ENCODE assay signal across 21 cellular contexts in the genomic region with DNA sequence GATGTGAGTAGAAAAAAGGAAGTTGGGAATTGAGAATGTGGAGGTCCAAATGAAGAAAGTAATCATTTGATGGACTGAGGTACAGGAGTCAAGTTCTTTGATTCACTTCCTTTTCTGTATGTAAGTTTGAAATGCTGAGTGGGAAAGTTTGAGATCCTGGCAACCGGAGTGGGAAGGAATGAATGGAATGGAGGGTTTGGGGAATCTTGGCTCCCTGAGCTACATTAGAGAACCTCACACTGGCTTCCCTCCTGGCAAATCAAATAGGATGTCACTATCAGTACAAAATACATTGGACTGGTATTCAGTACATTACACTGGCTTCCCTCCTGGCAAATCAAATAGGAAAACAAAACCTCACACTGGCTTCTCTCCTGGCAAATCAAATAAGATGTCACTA. TPM values are rescaled to one million over a fixed set of nuclear protein-coding genes. Genes with fewer than 3 reads are reported as not detected.
DNase-seq lines count a peak whose midpoint lies in the region; ATAC-seq and TF ChIP-seq lines count a peak whose summit lies in the region.
"Had no signal": no experiment of that assay in that cellular context is flagged by ENCODE, and none has a peak within 500 bp of the region (broad histone marks: within the 10 kb centered on the region; RNA-seq: fewer than 3 reads in every experiment).

No MANE protein-coding gene starts in this region.

- no peak overlapping the region for H2BK5ac ChIP-seq in IMR-90 (ENCODE audit: low read depth, low read length, poor library complexity, severe bottlenecking)

- no peak overlapping the region for H3K56ac ChIP-seq in IMR-90 (ENCODE audit: extremely low read depth, insufficient read depth, low read length)

- no peak overlapping the region for H3K14ac ChIP-seq in IMR-90 (replicated peaks; ENCODE audit: low read depth, low read length)

- H2AFZ ChIP-seq in IMR-90 (replicated peaks; ENCODE audit: low read length, poor library complexity) = no peak overlapping the region

- no peaks in the 10 kb centered on the region for H3K79me1 ChIP-seq in IMR-90 (ENCODE audit: low read depth in 1 of 2, low read length in 2 of 2)

- in situ Hi-C loops in IMR-90 (cut with MboI; ENCODE audit: low sequenced_read_pairs) = no loop called here

- no peak for TF ChIP-seq RAD21 in IMR-90 (IDR thresholded peaks at IDR 0.05; ENCODE audit: low read length)

- intact Hi-C loops in IMR-90 (cut with micrococcal nuclease) = no loop called here

- dilution Hi-C loops in IMR-90 (cut with HindIII; ENCODE audit: low sequenced_read_pairs, unreplicated experiment) = no loop called here

- no TSS peak for BruUV-seq in IMR-90 (replicated peaks; lab: Mats Ljungman, UMichigan)

- TF ChIP-seq CTCF in AG10803 (conservative IDR thresholded peaks at IDR 0.05; ENCODE audit: low read length) (no peak), IMR-90 (conservative IDR thresholded peaks at IDR 0.05; ENCODE audit: low read depth, low read length) (no peak)

- H2BK20ac ChIP-seq in IMR-90 (ENCODE audit: low read depth, low read length) = no peak overlapping the region

- no peak overlapping the region for H3K27ac ChIP-seq in IMR-90 (ENCODE audit: insufficient read depth, low read length)
- H3K27ac ChIP-seq: BLaER1, SK-N-MC had no signal

- H3K36me3 ChIP-seq in IMR-90 (ENCODE audit: control insufficient read depth, insufficient read depth, low read length) (no peaks in the 10 kb centered on the region), H7 (replicated peaks; ENCODE audit: control insufficient read depth, insufficient read depth, low read length) (no peaks in the 10 kb centered on the region)
- H3K36me3 ChIP-seq: BLaER1 had no signal

- no peak overlapping the region for H2BK15ac ChIP-seq in IMR-90 (ENCODE audit: low read depth, low read length)

- POLR2A ChIA-PET in IMR-90 (lab: Charles Lee; ENCODE audit: unreplicated experiment) = no interaction called here

- H3K4me3 ChIP-seq in AG10803 (ENCODE audit: low read length) = no peak overlapping the region
- H3K4me3 ChIP-seq in IMR-90 (ENCODE audit: insufficient read depth, low read depth, low read length) = no peak overlapping the region
- no peak overlapping the region for H3K4me3 ChIP-seq in H7 (ENCODE audit: insufficient read depth, low read depth, low read length)
- H3K4me3 ChIP-seq: BLaER1, SK-N-MC had no signal

- H3K27me3 ChIP-seq in IMR-90 (ENCODE audit: control insufficient read depth, insufficient read depth, low read length) = no peaks in the 10 kb centered on the region; the same call in 1 of the 2 replicates
- no peaks in the 10 kb centered on the region for H3K27me3 ChIP-seq in H7 (ENCODE audit: control insufficient read depth, insufficient read depth, low read length)
- H3K27me3 ChIP-seq: BLaER1 had no signal

- H3K4me2 ChIP-seq in IMR-90 (ENCODE audit: low read depth, low read length) = no peak overlapping the region

- no peaks in the 10 kb centered on the region for H4K20me1 ChIP-seq in IMR-90 (ENCODE audit: insufficient read depth, low read length)
- H4K20me1 ChIP-seq: BLaER1 had no signal

- no peak overlapping the region for H3K18ac ChIP-seq in IMR-90 (ENCODE audit: low read depth, low read length)

- H2AK5ac ChIP-seq in IMR-90 (ENCODE audit: low read depth, low read length) = no peak overlapping the region

- CTCF ChIA-PET in IMR-90 (lab: Yijun Ruan, JAX) = no interaction called here

- no peak overlapping the region for H2AK9ac ChIP-seq in IMR-90 (replicated peaks; ENCODE audit: low read depth, low read length, poor library complexity)

- no peak overlapping the region for H4K91ac ChIP-seq in IMR-90 (ENCODE audit: insufficient read depth, low read depth, low read length)

- H3K9me3 ChIP-seq in IMR-90 (ENCODE audit: control insufficient read depth, insufficient read depth, low read length) = no peaks in the 10 kb centered on the region

- no peaks in the 10 kb centered on the region for H3K9me1 ChIP-seq in IMR-90 (ENCODE audit: insufficient read depth, low read length)

- H3K9ac ChIP-seq in IMR-90 (ENCODE audit: low read depth, low read length) = no peak overlapping the region
- H3K9ac ChIP-seq: BLaER1 had no signal

- peak; percentile 44 for DNase-seq in AG10803 (ENCODE audit: low read depth)
- DNase-seq in IMR-90 = peak; percentile 5
- peak; percentile 72 for DNase-seq in astrocyte of the hippocampus (ENCODE audit: low read depth, low spot score)
- DNase-seq in kidney tubule cell (ENCODE audit: low spot score) = peak; percentile 10
- no peak for DNase-seq in islet precursor cell
- DNase-seq in H7 = no peak
- DNase-seq: CD4-positive, alpha-beta memory T cell; DMS153; HFFc6; KG1; NCI-H1092; NCI-H146; NCI-H2081; NCI-H2171 treated with DMSO at 0.1 percent for 48 hours; NCI-H446 treated with DMSO at 0.1 percent for 48 hours; SHP77 had no signal

- no peaks in the 10 kb centered on the region for H3K4me1 ChIP-seq in IMR-90 (ENCODE audit: control insufficient read depth, insufficient read depth, low read length)

- ATAC-seq in IMR-90 (ENCODE audit: low read depth) (no peak; the same call in 1 of the 2 replicates), GM18909 (IDR thresholded peaks at IDR 0.05; ENCODE audit: poor library complexity, unreplicated experiment) (no peak), HG03280 (IDR thresholded peaks at IDR 0.05; ENCODE audit: unreplicated experiment) (no peak)
- ATAC-seq: HepG2 had no signal

- no CpG with 5 or more reads among the region's 1 CpG for WGBS in IMR-90 (ENCODE audit: extremely low coverage in 2 of 2, insufficient read length in 1 of 2), 2 experiments

- no peak for TF ChIP-seq POLR2A in IMR-90 (IDR thresholded peaks at IDR 0.05; ENCODE audit: low read depth, low read length)

- H2BK120ac ChIP-seq in IMR-90 (ENCODE audit: low read depth, low read length) = no peak overlapping the region

- no peak overlapping the region for H3K23ac ChIP-seq in IMR-90 (ENCODE audit: low read depth, low read length)

- H3K4ac ChIP-seq in IMR-90 (ENCODE audit: low read depth, low read length) = no peak overlapping the region

- no peak overlapping the region for H4K5ac ChIP-seq in IMR-90 (ENCODE audit: low read depth, low read length)

- H4K8ac ChIP-seq in IMR-90 (ENCODE audit: low read depth in 2 of 2, low read length in 2 of 2) = no peak overlapping the region

TF ChIP-seq in IMR-90, 13 proteins besides CTCF, POLR2A, EP300 and RAD21:
- no peak for TF ChIP-seq SMC3 (IDR thresholded peaks at IDR 0.05; ENCODE audit: low read depth, low read length)
- no peak for TF ChIP-seq CEBPB (IDR thresholded peaks at IDR 0.05; ENCODE audit: low read depth, low read length)
- TF ChIP-seq RFX5 (IDR thresholded peaks at IDR 0.05; ENCODE audit: low read depth, low read length) = no peak

RNA-seq across cellular contexts. Expression of a gene that starts 9.8 kb away (rescaled TPM):
- 36.0 and 44.7 TPM in 2 replicates for total RNA-seq in IMR-90 (2012; rRNA removed)
- polyA plus RNA-seq in IMR-90 (2012; rRNA removed) = 18.1 and 20.2 TPM in 2 replicates
- 3.3 and 14.7 TPM in 2 replicates for polyA plus RNA-seq in IMR-90 (2012; cell fraction: cytosol; rRNA removed)
- 8.6 and 10.0 TPM in 2 replicates for polyA plus RNA-seq in IMR-90 (2012; cell fraction: nucleus; rRNA removed; ENCODE audit: low replicate concordance)
- total RNA-seq in H7 (2014; rRNA removed; shearing (Covaris generic)) = 105 and 130 TPM in 2 replicates

Comparison
In these comparisons a context has a peak if more than half of its experiments do, and no peak if none do; other contexts are left out.
1. DNase-seq: peak in AG10803 (single experiment), IMR-90 (single experiment), astrocyte of the hippocampus (single experiment) and kidney tubule cell (single experiment); none in islet precursor cell (single experiment) and H7 (single experiment).